ENCODE assay signal across 8 cellular contexts in the genomic region with DNA sequence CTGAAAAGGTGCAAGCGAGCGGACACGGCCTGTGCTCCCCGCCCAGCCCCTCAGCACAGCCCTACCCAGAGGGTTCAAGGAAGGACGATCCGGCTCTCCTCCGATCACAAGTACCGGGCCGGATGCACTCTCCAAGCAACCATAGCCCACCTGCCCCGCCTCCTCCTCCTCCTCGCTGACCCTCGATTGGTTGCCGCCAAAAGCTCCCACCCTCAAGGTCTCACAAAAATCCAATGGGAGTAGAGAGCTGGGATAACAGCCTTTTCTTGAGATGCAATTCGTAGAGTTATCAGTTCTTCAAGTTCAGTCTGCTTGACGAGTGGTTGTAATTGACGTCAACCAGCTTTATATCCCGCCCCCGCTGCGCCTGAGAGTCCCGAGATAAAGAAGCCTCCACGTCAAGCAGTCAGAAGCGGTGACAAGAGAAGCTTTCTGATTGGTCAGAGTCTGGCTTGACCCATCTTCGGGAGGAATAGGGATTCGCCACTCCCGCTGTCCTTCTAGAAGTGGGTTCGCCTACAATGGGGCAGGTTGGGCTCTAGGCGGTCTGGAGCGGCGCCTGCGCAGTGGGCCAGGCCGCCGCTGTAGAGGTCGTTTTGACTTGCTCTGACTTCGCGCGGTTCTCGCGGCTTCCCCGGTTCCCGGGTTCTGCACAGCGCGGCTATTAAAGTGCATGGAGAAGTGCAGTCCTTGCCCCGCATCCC. TPM values are rescaled to one million over a fixed set of nuclear protein-coding genes. Genes with fewer than 3 reads are reported as not detected.
DNase-seq lines count a peak whose midpoint lies in the region; ATAC-seq and TF ChIP-seq lines count a peak whose summit lies in the region.

A gene with protein sequence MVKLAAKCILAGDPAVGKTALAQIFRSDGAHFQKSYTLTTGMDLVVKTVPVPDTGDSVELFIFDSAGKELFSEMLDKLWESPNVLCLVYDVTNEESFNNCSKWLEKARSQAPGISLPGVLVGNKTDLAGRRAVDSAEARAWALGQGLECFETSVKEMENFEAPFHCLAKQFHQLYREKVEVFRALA (minus strand): TSS at position 154 of the 704 bp plus-strand sequence. CDS start 412 bp downstream, outside the sequence.

- H3K27me3 ChIP-seq in ovary (no peaks in the 10 kb centered on the region), thyroid gland (no peaks in the 10 kb centered on the region)

- H3K4me3 ChIP-seq in ovary, result peak within 1 kb of the TSS; percentile 98
- peak within 1 kb of the TSS; percentile 23 to 89 (median 35) for H3K4me3 ChIP-seq in thyroid gland (replicated peaks in 1 of 3)

- intact Hi-C loops in Right ventricle myocardium inferior (cut with DNase I), result loop anchor here (5.0 kb wide), 1 partner anchor 201 kb away; no protein-coding TSS in a partner anchor
- intact Hi-C loops in ovary (cut with DNase I), result loop anchor here in 2 of 4 donors (5.0 to 10.0 kb wide), 3 partner anchors 196 to 429 kb away; a partner anchor contains a TSS
- intact Hi-C loops in thyroid gland (cut with DNase I), result no loop called here

- TF ChIP-seq EP300 in ovary (IDR thresholded peaks at IDR 0.05), result no peak

- H3K27ac ChIP-seq in ovary, result peak within 1 kb of the TSS; percentile 71 to 89
- peak within 1 kb of the TSS; percentile 59 to 92 (median 85) for H3K27ac ChIP-seq in thyroid gland

- TF ChIP-seq POLR2A in ovary (IDR thresholded peaks at IDR 0.05), result peak; percentile 26
- TF ChIP-seq POLR2A in thyroid gland (IDR thresholded peaks at IDR 0.05), result peak in 1 of 2 donors; percentile 89

- H3K9me3 ChIP-seq in ovary (no peaks in the 10 kb centered on the region), thyroid gland (no peaks in the 10 kb centered on the region)

- TF ChIP-seq CTCF in GM10266 (IDR thresholded peaks at IDR 0.05; ENCODE audit: control insufficient read depth, insufficient read depth, low read depth, missing control alignments) (no peak), ovary (IDR thresholded peaks at IDR 0.05) (no peak), thyroid gland (IDR thresholded peaks at IDR 0.05) (no peak)

- ATAC-seq in HG02623 (IDR thresholded peaks at IDR 0.05; ENCODE audit: unreplicated experiment), result peak; percentile 87
- ATAC-seq in Right ventricle myocardium inferior, result peak; percentile 99

- H3K4me1 ChIP-seq in ovary (ENCODE audit: insufficient read depth) (peaks cover 5% of the 10 kb centered on the region), thyroid gland (peaks cover 20 to 38% of the 10 kb centered on the region in 2 donors)

- H3K36me3 ChIP-seq in ovary (no peaks in the 10 kb centered on the region), thyroid gland (no peaks in the 10 kb centered on the region)

- DNase-seq in GM10266 (ENCODE audit: extremely low spot score) (peak; percentile 99), NCI-H1105 treated with DMSO at 0.1 percent for 48 hours (lab: John Stamatoyannopoulos, UW) (peak; percentile 100), SW 1271 (lab: John Stamatoyannopoulos, UW) (peak; percentile 98 to 99), Right ventricle myocardium inferior (ENCODE audit: missing footprints) (peak; percentile 97), ovary (peak; percentile 96 to 100 (median 98)), thyroid gland (peak; percentile 99)
- peak; percentile 92 for DNase-seq in activated naive CD8-positive, alpha-beta T cell treated with anti-CD3 and anti-CD28 coated beads, Interleukin-2, amount 50 U/mL, for 16 hours (ENCODE audit: low read depth, low spot score)

- 0 to 1% (median 0%) methylated on average over 43 of the region's 43 CpGs for WGBS in ovary, 3 donors
- 1% methylated on average over 29 to 41 of the region's 43 CpGs for WGBS in thyroid gland, 2 donors

RNA-seq across cellular contexts. Expression of the gene that starts here (rescaled TPM):
- total RNA-seq in Right ventricle myocardium inferior, result 28.3 TPM
- total RNA-seq in ovary, result 10 to 100 TPM; 26.0 to 38.8 (median 29.5) TPM
- 10 to 100 TPM; 14.2 to 20.0 TPM for polyA plus RNA-seq in ovary
- 10 to 100 TPM; 25.1 to 39.2 (median 36.3) TPM for total RNA-seq in thyroid gland

Comparison
In these comparisons a context has a peak if more than half of its experiments do, and no peak if none do; other contexts are left out.
1. Peak in every context shown above with its lines: DNase-seq, ATAC-seq, H3K4me3 ChIP-seq and H3K27ac ChIP-seq.